ENCODE assay signal across 1 cellular context in the genomic region with DNA sequence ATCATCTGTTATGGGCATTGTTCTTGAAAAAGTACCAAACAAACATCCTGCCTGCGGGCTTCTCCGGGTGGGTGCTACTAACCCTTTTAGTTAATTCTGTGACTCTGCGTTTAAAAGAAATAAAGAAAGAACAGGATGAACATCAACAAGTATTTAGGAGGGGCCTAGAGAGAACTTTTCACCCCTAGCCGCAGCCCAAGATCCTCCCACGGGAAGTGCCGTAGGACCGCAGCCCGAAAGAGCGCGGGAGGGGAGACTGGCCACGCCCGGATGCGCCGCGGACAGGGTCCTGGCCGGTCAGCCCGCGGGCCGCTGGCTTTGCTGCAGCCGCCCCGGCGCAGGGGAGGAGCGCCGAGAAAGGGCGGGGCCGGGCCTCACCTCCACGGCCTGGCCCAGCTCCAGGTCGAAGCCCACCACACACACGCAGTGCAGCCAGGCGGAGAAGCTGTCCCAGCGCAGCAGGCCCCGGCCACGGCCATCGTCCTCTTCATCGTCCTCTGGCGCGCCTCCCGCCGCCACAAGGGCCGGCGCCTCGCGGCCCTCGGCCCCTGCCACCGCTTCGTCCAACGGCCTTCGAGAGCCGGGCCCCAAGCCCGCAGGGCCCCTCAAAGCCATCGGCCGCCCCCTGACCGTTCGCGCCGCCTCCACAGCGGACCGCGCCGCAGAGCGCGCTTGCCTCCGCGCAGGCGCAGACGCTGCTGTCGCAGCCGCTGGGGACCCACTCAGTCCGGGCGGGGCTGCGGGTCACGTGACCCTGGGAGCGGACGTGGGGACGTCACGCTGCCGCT.
A peak's percentile ranks its signal among the peaks of the same experiment; 100 is the strongest.
TF ChIP-seq lines count a peak whose summit lies in the region.

A gene with protein sequence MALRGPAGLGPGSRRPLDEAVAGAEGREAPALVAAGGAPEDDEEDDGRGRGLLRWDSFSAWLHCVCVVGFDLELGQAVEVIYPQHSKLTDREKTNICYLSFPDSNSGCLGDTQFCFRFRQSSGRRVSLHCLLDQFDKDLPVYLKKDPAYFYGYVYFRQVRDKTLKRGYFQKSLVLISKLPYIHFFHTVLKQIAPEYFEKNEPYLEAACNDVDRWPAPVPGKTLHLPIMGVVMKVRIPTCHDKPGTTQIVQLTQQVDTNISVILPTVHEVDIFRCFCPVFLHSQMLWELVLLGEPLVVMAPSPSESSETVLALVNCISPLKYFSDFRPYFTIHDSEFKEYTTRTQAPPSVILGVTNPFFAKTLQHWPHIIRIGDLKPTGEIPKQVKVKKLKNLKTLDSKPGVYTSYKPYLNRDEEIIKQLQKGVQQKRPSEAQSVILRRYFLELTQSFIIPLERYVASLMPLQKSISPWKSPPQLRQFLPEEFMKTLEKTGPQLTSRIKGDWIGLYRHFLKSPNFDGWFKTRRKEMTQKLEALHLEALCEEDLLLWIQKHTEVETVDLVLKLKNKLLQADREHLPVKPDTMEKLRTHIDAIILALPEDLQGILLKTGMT (minus strand): TSS at position 674 of the 788 bp plus-strand sequence. CDS start 59 bp downstream, at position 615.

TF ChIP-seq in HepG2, 621 proteins besides CTCF, POLR2A, EP300 and RAD21 (continued from another document and continues in another):
- TF ChIP-seq, protein P1, sequence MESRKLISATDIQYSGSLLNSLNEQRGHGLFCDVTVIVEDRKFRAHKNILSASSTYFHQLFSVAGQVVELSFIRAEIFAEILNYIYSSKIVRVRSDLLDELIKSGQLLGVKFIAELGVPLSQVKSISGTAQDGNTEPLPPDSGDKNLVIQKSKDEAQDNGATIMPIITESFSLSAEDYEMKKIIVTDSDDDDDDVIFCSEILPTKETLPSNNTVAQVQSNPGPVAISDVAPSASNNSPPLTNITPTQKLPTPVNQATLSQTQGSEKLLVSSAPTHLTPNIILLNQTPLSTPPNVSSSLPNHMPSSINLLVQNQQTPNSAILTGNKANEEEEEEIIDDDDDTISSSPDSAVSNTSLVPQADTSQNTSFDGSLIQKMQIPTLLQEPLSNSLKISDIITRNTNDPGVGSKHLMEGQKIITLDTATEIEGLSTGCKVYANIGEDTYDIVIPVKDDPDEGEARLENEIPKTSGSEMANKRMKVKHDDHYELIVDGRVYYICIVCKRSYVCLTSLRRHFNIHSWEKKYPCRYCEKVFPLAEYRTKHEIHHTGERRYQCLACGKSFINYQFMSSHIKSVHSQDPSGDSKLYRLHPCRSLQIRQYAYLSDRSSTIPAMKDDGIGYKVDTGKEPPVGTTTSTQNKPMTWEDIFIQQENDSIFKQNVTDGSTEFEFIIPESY (CRISPR knock-in tag; IDR thresholded peaks at IDR 0.05), result no peak
- TF ChIP-seq, protein P2, sequence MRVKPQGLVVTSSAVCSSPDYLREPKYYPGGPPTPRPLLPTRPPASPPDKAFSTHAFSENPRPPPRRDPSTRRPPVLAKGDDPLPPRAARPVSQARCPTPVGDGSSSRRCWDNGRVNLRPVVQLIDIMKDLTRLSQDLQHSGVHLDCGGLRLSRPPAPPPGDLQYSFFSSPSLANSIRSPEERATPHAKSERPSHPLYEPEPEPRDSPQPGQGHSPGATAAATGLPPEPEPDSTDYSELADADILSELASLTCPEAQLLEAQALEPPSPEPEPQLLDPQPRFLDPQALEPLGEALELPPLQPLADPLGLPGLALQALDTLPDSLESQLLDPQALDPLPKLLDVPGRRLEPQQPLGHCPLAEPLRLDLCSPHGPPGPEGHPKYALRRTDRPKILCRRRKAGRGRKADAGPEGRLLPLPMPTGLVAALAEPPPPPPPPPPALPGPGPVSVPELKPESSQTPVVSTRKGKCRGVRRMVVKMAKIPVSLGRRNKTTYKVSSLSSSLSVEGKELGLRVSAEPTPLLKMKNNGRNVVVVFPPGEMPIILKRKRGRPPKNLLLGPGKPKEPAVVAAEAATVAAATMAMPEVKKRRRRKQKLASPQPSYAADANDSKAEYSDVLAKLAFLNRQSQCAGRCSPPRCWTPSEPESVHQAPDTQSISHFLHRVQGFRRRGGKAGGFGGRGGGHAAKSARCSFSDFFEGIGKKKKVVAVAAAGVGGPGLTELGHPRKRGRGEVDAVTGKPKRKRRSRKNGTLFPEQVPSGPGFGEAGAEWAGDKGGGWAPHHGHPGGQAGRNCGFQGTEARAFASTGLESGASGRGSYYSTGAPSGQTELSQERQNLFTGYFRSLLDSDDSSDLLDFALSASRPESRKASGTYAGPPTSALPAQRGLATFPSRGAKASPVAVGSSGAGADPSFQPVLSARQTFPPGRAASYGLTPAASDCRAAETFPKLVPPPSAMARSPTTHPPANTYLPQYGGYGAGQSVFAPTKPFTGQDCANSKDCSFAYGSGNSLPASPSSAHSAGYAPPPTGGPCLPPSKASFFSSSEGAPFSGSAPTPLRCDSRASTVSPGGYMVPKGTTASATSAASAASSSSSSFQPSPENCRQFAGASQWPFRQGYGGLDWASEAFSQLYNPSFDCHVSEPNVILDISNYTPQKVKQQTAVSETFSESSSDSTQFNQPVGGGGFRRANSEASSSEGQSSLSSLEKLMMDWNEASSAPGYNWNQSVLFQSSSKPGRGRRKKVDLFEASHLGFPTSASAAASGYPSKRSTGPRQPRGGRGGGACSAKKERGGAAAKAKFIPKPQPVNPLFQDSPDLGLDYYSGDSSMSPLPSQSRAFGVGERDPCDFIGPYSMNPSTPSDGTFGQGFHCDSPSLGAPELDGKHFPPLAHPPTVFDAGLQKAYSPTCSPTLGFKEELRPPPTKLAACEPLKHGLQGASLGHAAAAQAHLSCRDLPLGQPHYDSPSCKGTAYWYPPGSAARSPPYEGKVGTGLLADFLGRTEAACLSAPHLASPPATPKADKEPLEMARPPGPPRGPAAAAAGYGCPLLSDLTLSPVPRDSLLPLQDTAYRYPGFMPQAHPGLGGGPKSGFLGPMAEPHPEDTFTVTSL (CRISPR knock-in tag; IDR thresholded peaks at IDR 0.05; ENCODE audit: borderline replicate concordance), result no peak
- no peak for TF ChIP-seq NR2F6 (IDR thresholded peaks at IDR 0.05)
- TF ChIP-seq NR2F6 (CRISPR knock-in tag; IDR thresholded peaks at IDR 0.05), result peak; percentile 59; the same call in 1 of the 2 replicates
- TF ChIP-seq HNRNPLL (IDR thresholded peaks at IDR 0.05; ENCODE audit: low read depth, low read length, poor library complexity, severe bottlenecking), result peak; percentile 75
- TF ChIP-seq, protein P3, sequence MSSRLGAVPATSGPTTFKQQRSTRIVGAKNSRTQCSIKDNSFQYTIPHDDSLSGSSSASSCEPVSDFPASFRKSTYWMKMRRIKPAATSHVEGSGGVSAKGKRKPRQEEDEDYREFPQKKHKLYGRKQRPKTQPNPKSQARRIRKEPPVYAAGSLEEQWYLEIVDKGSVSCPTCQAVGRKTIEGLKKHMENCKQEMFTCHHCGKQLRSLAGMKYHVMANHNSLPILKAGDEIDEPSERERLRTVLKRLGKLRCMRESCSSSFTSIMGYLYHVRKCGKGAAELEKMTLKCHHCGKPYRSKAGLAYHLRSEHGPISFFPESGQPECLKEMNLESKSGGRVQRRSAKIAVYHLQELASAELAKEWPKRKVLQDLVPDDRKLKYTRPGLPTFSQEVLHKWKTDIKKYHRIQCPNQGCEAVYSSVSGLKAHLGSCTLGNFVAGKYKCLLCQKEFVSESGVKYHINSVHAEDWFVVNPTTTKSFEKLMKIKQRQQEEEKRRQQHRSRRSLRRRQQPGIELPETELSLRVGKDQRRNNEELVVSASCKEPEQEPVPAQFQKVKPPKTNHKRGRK (CRISPR knock-in tag; IDR thresholded peaks at IDR 0.05), result no peak
- no peak; the same call in 1 of the 2 replicates for TF ChIP-seq MIXL1 (CRISPR knock-in tag; IDR thresholded peaks at IDR 0.05)
- no peak for TF ChIP-seq ZBTB1 (CRISPR knock-in tag; IDR thresholded peaks at IDR 0.05; ENCODE audit: borderline replicate concordance)
- TF ChIP-seq, protein P4, sequence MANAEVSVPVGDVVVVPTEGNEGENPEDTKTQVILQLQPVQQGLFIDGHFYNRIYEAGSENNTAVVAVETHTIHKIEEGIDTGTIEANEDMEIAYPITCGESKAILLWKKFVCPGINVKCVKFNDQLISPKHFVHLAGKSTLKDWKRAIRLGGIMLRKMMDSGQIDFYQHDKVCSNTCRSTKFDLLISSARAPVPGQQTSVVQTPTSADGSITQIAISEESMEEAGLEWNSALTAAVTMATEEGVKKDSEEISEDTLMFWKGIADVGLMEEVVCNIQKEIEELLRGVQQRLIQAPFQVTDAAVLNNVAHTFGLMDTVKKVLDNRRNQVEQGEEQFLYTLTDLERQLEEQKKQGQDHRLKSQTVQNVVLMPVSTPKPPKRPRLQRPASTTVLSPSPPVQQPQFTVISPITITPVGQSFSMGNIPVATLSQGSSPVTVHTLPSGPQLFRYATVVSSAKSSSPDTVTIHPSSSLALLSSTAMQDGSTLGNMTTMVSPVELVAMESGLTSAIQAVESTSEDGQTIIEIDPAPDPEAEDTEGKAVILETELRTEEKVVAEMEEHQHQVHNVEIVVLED (CRISPR knock-in tag; IDR thresholded peaks at IDR 0.05; ENCODE audit: borderline replicate concordance), result peak; percentile 90
- peak; percentile 67 for TF ChIP-seq KDM2A (CRISPR knock-in tag; IDR thresholded peaks at IDR 0.05; ENCODE audit: borderline replicate concordance, low read depth)
- TF ChIP-seq TCF7 (IDR thresholded peaks at IDR 0.05; ENCODE audit: low read depth), result no peak
- no peak; the same call in 1 of the 2 replicates for TF ChIP-seq NKX3-1 (CRISPR knock-in tag; IDR thresholded peaks at IDR 0.05)
- TF ChIP-seq DNMT3B (CRISPR knock-in tag; conservative IDR thresholded peaks at IDR 0.05), result no peak
- TF ChIP-seq STAT5B (CRISPR knock-in tag; IDR thresholded peaks at IDR 0.05), result no peak; the same call in 1 of the 2 replicates
- no peak for TF ChIP-seq RXRB (CRISPR knock-in tag; IDR thresholded peaks at IDR 0.05; ENCODE audit: borderline replicate concordance)
- TF ChIP-seq SP140L (CRISPR knock-in tag; IDR thresholded peaks at IDR 0.05; ENCODE audit: borderline replicate concordance), result peak; percentile 23; the same call in 1 of the 2 replicates
- 0 out of 2 replicates have a peak, but pooled peaks have one; percentile 66 for TF ChIP-seq ZNF747 (CRISPR knock-in tag; IDR thresholded peaks at IDR 0.05; ENCODE audit: borderline replicate concordance)
- 0 out of 2 replicates have a peak, but pooled peaks have one; percentile 9 for TF ChIP-seq NCOA1 (CRISPR knock-in tag; IDR thresholded peaks at IDR 0.05)
- TF ChIP-seq ZNF256 (CRISPR knock-in tag; conservative IDR thresholded peaks at IDR 0.05), result no peak
- peak; percentile 82 for TF ChIP-seq ZNF788 (CRISPR knock-in tag; IDR thresholded peaks at IDR 0.05; ENCODE audit: borderline replicate concordance)
- TF ChIP-seq, protein P5, sequence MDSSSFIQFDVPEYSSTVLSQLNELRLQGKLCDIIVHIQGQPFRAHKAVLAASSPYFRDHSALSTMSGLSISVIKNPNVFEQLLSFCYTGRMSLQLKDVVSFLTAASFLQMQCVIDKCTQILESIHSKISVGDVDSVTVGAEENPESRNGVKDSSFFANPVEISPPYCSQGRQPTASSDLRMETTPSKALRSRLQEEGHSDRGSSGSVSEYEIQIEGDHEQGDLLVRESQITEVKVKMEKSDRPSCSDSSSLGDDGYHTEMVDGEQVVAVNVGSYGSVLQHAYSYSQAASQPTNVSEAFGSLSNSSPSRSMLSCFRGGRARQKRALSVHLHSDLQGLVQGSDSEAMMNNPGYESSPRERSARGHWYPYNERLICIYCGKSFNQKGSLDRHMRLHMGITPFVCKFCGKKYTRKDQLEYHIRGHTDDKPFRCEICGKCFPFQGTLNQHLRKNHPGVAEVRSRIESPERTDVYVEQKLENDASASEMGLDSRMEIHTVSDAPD (CRISPR knock-in tag; IDR thresholded peaks at IDR 0.05), result no peak
- no peak; the same call in 1 of the 2 replicates for TF ChIP-seq NFKBIZ (CRISPR knock-in tag; IDR thresholded peaks at IDR 0.05)
- TF ChIP-seq, protein P6, sequence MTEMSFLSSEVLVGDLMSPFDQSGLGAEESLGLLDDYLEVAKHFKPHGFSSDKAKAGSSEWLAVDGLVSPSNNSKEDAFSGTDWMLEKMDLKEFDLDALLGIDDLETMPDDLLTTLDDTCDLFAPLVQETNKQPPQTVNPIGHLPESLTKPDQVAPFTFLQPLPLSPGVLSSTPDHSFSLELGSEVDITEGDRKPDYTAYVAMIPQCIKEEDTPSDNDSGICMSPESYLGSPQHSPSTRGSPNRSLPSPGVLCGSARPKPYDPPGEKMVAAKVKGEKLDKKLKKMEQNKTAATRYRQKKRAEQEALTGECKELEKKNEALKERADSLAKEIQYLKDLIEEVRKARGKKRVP (CRISPR knock-in tag; IDR thresholded peaks at IDR 0.05), result peak in 1 of 2 experiments; percentile 78; a peak in 2 of 4 replicates
- 0 out of 2 replicates have a peak, but pooled peaks have one; percentile 52 for TF ChIP-seq ZNF446 (CRISPR knock-in tag; IDR thresholded peaks at IDR 0.05)
- TF ChIP-seq, protein P7, sequence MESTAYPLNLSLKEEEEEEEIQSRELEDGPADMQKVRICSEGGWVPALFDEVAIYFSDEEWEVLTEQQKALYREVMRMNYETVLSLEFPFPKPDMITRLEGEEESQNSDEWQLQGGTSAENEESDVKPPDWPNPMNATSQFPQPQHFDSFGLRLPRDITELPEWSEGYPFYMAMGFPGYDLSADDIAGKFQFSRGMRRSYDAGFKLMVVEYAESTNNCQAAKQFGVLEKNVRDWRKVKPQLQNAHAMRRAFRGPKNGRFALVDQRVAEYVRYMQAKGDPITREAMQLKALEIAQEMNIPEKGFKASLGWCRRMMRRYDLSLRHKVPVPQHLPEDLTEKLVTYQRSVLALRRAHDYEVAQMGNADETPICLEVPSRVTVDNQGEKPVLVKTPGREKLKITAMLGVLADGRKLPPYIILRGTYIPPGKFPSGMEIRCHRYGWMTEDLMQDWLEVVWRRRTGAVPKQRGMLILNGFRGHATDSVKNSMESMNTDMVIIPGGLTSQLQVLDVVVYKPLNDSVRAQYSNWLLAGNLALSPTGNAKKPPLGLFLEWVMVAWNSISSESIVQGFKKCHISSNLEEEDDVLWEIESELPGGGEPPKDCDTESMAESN (CRISPR knock-in tag; conservative IDR thresholded peaks at IDR 0.05), result peak; percentile 90
- TF ChIP-seq, protein P8, sequence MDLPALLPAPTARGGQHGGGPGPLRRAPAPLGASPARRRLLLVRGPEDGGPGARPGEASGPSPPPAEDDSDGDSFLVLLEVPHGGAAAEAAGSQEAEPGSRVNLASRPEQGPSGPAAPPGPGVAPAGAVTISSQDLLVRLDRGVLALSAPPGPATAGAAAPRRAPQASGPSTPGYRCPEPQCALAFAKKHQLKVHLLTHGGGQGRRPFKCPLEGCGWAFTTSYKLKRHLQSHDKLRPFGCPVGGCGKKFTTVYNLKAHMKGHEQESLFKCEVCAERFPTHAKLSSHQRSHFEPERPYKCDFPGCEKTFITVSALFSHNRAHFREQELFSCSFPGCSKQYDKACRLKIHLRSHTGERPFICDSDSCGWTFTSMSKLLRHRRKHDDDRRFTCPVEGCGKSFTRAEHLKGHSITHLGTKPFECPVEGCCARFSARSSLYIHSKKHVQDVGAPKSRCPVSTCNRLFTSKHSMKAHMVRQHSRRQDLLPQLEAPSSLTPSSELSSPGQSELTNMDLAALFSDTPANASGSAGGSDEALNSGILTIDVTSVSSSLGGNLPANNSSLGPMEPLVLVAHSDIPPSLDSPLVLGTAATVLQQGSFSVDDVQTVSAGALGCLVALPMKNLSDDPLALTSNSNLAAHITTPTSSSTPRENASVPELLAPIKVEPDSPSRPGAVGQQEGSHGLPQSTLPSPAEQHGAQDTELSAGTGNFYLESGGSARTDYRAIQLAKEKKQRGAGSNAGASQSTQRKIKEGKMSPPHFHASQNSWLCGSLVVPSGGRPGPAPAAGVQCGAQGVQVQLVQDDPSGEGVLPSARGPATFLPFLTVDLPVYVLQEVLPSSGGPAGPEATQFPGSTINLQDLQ (CRISPR knock-in tag; IDR thresholded peaks at IDR 0.05), result peak; percentile 73; the same call in 1 of the 2 replicates
- TF ChIP-seq, protein P9, sequence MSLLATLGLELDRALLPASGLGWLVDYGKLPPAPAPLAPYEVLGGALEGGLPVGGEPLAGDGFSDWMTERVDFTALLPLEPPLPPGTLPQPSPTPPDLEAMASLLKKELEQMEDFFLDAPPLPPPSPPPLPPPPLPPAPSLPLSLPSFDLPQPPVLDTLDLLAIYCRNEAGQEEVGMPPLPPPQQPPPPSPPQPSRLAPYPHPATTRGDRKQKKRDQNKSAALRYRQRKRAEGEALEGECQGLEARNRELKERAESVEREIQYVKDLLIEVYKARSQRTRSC (CRISPR knock-in tag; IDR thresholded peaks at IDR 0.05; ENCODE audit: low read depth), result peak; percentile 74
- TF ChIP-seq SP1 (IDR thresholded peaks at IDR 0.05), result no peak
- peak; percentile 60 for TF ChIP-seq SP1 (CRISPR knock-in tag; IDR thresholded peaks at IDR 0.05)
- TF ChIP-seq PAX8 (CRISPR knock-in tag; IDR thresholded peaks at IDR 0.05; ENCODE audit: borderline replicate concordance), result peak; percentile 74; the same call in 1 of the 2 replicates
